ENCODE assay signal across 8 cellular contexts in genomic region chr2:101341901-101342624, GRCh38. TPM values are rescaled to one million over a fixed set of nuclear protein-coding genes. Genes with fewer than 3 reads are reported as not detected.
A peak's percentile ranks its signal among the peaks of the same experiment; 100 is the strongest.
DNase-seq lines count a peak whose midpoint lies in the region; ATAC-seq, FAIRE-seq and TF ChIP-seq lines count a peak whose summit lies in the region.

No MANE protein-coding gene starts in this region.

- no peak overlapping the region for H2AFZ ChIP-seq in OCI-LY7 (ENCODE audit: low read length)

- WGBS in esophagus muscularis mucosa, result 62% methylated on average over 21 of the region's 21 CpGs

- TF ChIP-seq EP300 in esophagus muscularis mucosa (IDR thresholded peaks at IDR 0.05), result no peak

- H3K36me3 Mint-ChIP-seq in CD4-positive, alpha-beta T cell (ENCODE audit: low read depth), result no peaks in the 10 kb centered on the region
- H3K36me3 Mint-ChIP-seq in naive thymus-derived CD4-positive, alpha-beta T cell, result peaks cover 0 to 3% (median 0%) of the 10 kb centered on the region in 5 donors
- no peaks in the 10 kb centered on the region for H3K36me3 Mint-ChIP-seq in stimulated activated naive B cell treated with anti-CD40 and anti-IgM and Interleukin-4, amounts not matched to agents 10 μg/mL and 1 μg/mL and 100 μg/mL, for 72 hours

- no peak overlapping the region for H3K27ac Mint-ChIP-seq in CD4-positive, alpha-beta T cell
- peak overlapping the region in 5 of 9 donors; percentile 9 to 68 (median 31) for H3K27ac Mint-ChIP-seq in naive thymus-derived CD4-positive, alpha-beta T cell
- H3K27ac Mint-ChIP-seq in stimulated activated naive B cell treated with anti-CD40 and anti-IgM and Interleukin-4, amounts not matched to agents 10 μg/mL and 1 μg/mL and 100 μg/mL, for 72 hours, result peak overlapping the region; percentile 32

- H3K27me3 Mint-ChIP-seq in CD4-positive, alpha-beta T cell, result no peaks in the 10 kb centered on the region
- peaks cover 0 to 20% (median 0%) of the 10 kb centered on the region in 5 donors for H3K27me3 Mint-ChIP-seq in naive thymus-derived CD4-positive, alpha-beta T cell
- peaks cover 0 to 3% of the 10 kb centered on the region in 2 donors for H3K27me3 Mint-ChIP-seq in stimulated activated naive B cell treated with anti-CD40 and anti-IgM and Interleukin-4, amounts not matched to agents 10 μg/mL and 1 μg/mL and 100 μg/mL, for 72 hours

- H3K27ac ChIP-seq in CD4-positive, alpha-beta T cell (ENCODE audit: low read depth, low read length), result no peak overlapping the region
- H3K27ac ChIP-seq in OCI-LY7 (ENCODE audit: low read depth, low read length, poor library complexity, severe bottlenecking) (no peak overlapping the region), esophagus muscularis mucosa (replicated peaks in 1 of 4) (no peak overlapping the region)
- no peak overlapping the region for H3K27ac ChIP-seq in naive thymus-derived CD4-positive, alpha-beta T cell (ENCODE audit: low read depth, low read length)

- H3K27me3 ChIP-seq in CD4-positive, alpha-beta T cell (ENCODE audit: control insufficient read depth, insufficient read depth, low read length), result no peaks in the 10 kb centered on the region
- H3K27me3 ChIP-seq in esophagus muscularis mucosa, result no peaks in the 10 kb centered on the region
- H3K27me3 ChIP-seq in naive thymus-derived CD4-positive, alpha-beta T cell (ENCODE audit: control insufficient read depth in 2 of 2, insufficient read depth in 2 of 2, low read length in 2 of 2), result no peaks in the 10 kb centered on the region

- TF ChIP-seq POLR2A in esophagus muscularis mucosa (IDR thresholded peaks at IDR 0.05; ENCODE audit: low read depth), result no peak

- POLR2A ChIA-PET in CD4-positive, alpha-beta T cell (lab: Charles Lee), result interaction anchor here (1.1 to 2.3 kb wide), 9 partner anchors 11 to 487 kb away, joined by 3 to 9 read pairs (median 7); partner anchors contain the start of genes CNOT11 and RNF149
- POLR2A ChIA-PET in OCI-LY7 (lab: Charles Lee), result no interaction called here
- POLR2A ChIA-PET in naive thymus-derived CD4-positive, alpha-beta T cell (lab: Charles Lee), result interaction anchor here (0.6 to 1.9 kb wide), 6 partner anchors 14 to 45 kb away, joined by 3 to 7 read pairs (median 3); partner anchors contain the start of genes CREG2 and RNF149

- CTCF ChIA-PET in CD4-positive, alpha-beta T cell (lab: Charles Lee), result interaction anchor here (0.9 to 2.2 kb wide), 16 partner anchors 8 to 490 kb away, joined by 3 to 31 read pairs (median 4); partner anchors contain the start of gene CREG2
- CTCF ChIA-PET in OCI-LY7 (lab: Charles Lee; ENCODE audit: unreplicated experiment), result interaction anchor here (0.8 kb wide), 1 partner anchor 150 kb away, joined by 3 read pairs; no protein-coding TSS in a partner anchor
- CTCF ChIA-PET in naive thymus-derived CD4-positive, alpha-beta T cell (lab: Charles Lee), result interaction anchor here (0.7 to 3.2 kb wide), 25 partner anchors 9 to 898 kb away, joined by 3 to 49 read pairs (median 4); partner anchors contain the start of gene CREG2

- no peak for FAIRE-seq in HTR-8/SVneo (lab: Jason Lieb, UNC)

- no peaks in the 10 kb centered on the region; the same call in 1 of the 2 replicates for H4K20me1 ChIP-seq in OCI-LY7 (ENCODE audit: insufficient read depth, low read length)

- no peaks in the 10 kb centered on the region for H3K9me2 ChIP-seq in OCI-LY7 (ENCODE audit: insufficient read depth, low read length)

- H3K4me2 ChIP-seq in OCI-LY7 (ENCODE audit: low read length), result no peak overlapping the region

- no peak overlapping the region for H3K4me3 Mint-ChIP-seq in CD4-positive, alpha-beta T cell
- H3K4me3 Mint-ChIP-seq in naive thymus-derived CD4-positive, alpha-beta T cell, result peak overlapping the region in 4 of 10 donors; percentile 10 to 63 (median 18)
- H3K4me3 Mint-ChIP-seq in stimulated activated naive B cell treated with anti-CD40 and anti-IgM and Interleukin-4, amounts not matched to agents 10 μg/mL and 1 μg/mL and 100 μg/mL, for 72 hours, result no peak overlapping the region

- peak; percentile 93 for TF ChIP-seq CTCF in CD4-positive, alpha-beta T cell (IDR thresholded peaks at IDR 0.05)
- peak; percentile 92 for TF ChIP-seq CTCF in OCI-LY7 (conservative IDR thresholded peaks at IDR 0.05; ENCODE audit: low read length)
- peak; percentile 48 to 77 (median 48) for TF ChIP-seq CTCF in esophagus muscularis mucosa (IDR thresholded peaks at IDR 0.05)

- H3K9me3 ChIP-seq in CD4-positive, alpha-beta T cell (ENCODE audit: control insufficient read depth, low read length), result no peaks in the 10 kb centered on the region
- H3K9me3 ChIP-seq in OCI-LY7 (ENCODE audit: low read length), result no peaks in the 10 kb centered on the region
- no peaks in the 10 kb centered on the region for H3K9me3 ChIP-seq in esophagus muscularis mucosa
- H3K9me3 ChIP-seq in naive thymus-derived CD4-positive, alpha-beta T cell (ENCODE audit: control insufficient read depth in 2 of 3, low read length in 3 of 3), result no peaks in the 10 kb centered on the region

- DNase-seq in CD4-positive, alpha-beta T cell, result peak; percentile 53 to 79 (median 64)
- DNase-seq in HTR-8/SVneo (ENCODE audit: insufficient read length, low spot score), result peak; percentile 82
- DNase-seq in OCI-LY7 (ENCODE audit: low spot score), result peak; percentile 57
- peak; percentile 57 for DNase-seq in activated T-cell treated with anti-CD3 and anti-CD28 coated beads for 4 hours
- DNase-seq in esophagus muscularis mucosa (ENCODE audit: extremely low spot score), result no peak
- peak; percentile 32 to 73 (median 51) for DNase-seq in naive thymus-derived CD4-positive, alpha-beta T cell
- peak; percentile 24 for DNase-seq in stimulated activated naive B cell treated with anti-CD40 and anti-IgM and Interleukin-4, amounts not matched to agents 10 μg/mL and 1 μg/mL and 100 μg/mL, for 72 hours
- no peak for DNase-seq in cortex of kidney (lab: John Stamatoyannopoulos, UW)

- no peaks in the 10 kb centered on the region for H3K79me2 ChIP-seq in OCI-LY7 (ENCODE audit: insufficient read depth, low read depth, low read length)

- H3K36me3 ChIP-seq in OCI-LY7 (ENCODE audit: insufficient read depth, low read length), result no peaks in the 10 kb centered on the region
- no peaks in the 10 kb centered on the region for H3K36me3 ChIP-seq in esophagus muscularis mucosa
- H3K36me3 ChIP-seq in naive thymus-derived CD4-positive, alpha-beta T cell (ENCODE audit: control insufficient read depth in 2 of 3, insufficient read depth in 3 of 3, low read length in 3 of 3), result no peaks in the 10 kb centered on the region

- peak; percentile 62 for ATAC-seq in CD4-positive, alpha-beta T cell (ENCODE audit: poor library complexity)
- ATAC-seq in naive thymus-derived CD4-positive, alpha-beta T cell, result peak; percentile 76
- ATAC-seq in stimulated activated naive B cell treated with anti-CD40 and anti-IgM and Interleukin-4, amounts not matched to agents 10 μg/mL and 1 μg/mL and 100 μg/mL, for 72 hours (replicated peaks), result peak; percentile 60 to 66

- H3K9me3 Mint-ChIP-seq in CD4-positive, alpha-beta T cell, result no peaks in the 10 kb centered on the region
- H3K9me3 Mint-ChIP-seq in naive thymus-derived CD4-positive, alpha-beta T cell, result no peaks in the 10 kb centered on the region
- H3K9me3 Mint-ChIP-seq in stimulated activated naive B cell treated with anti-CD40 and anti-IgM and Interleukin-4, amounts not matched to agents 10 μg/mL and 1 μg/mL and 100 μg/mL, for 72 hours, result peaks cover 0 to 1% of the 10 kb centered on the region in 2 donors

- intact Hi-C loops in CD4-positive, alpha-beta T cell (cut with DNase I, micrococcal nuclease), result loop anchor here (2.0 to 5.0 kb wide), 5 partner anchors 35 to 491 kb away; partner anchors contain the start of genes CREG2 (in 2 of the 2) and RNF149 (in 1 of the 2)
- intact Hi-C loops in OCI-LY7 (cut with micrococcal nuclease; ENCODE audit: unreplicated experiment) (loop anchor here (5.0 to 10.0 kb wide), 2 partner anchors 493 to 900 kb away; no protein-coding TSS in a partner anchor), esophagus muscularis mucosa (cut with DNase I) (no loop called here)
- intact Hi-C loops in naive thymus-derived CD4-positive, alpha-beta T cell (cut with micrococcal nuclease), result loop anchor here (1.0 to 10.0 kb wide), 10 partner anchors 14 to 1103 kb away; partner anchors contain the start of genes CREG2 (in 2 of the 2), CNOT11 (in 1 of the 2) and RNF149 (in 1 of the 2)

- no TSS peak for BruUV-seq in OCI-LY7 (replicated peaks; lab: Mats Ljungman, UMichigan)

- no peak overlapping the region for H3K4me3 ChIP-seq in OCI-LY7 (ENCODE audit: low read depth, low read length, poor library complexity, severe bottlenecking)
- no peak overlapping the region for H3K4me3 ChIP-seq in esophagus muscularis mucosa
- no peak overlapping the region for H3K4me3 ChIP-seq in naive thymus-derived CD4-positive, alpha-beta T cell (ENCODE audit: low read length)

- H3K4me1 Mint-ChIP-seq in CD4-positive, alpha-beta T cell (ENCODE audit: low read depth), result peaks cover 43% of the 10 kb centered on the region
- H3K4me1 Mint-ChIP-seq in naive thymus-derived CD4-positive, alpha-beta T cell, result peaks cover 24 to 43% (median 32%) of the 10 kb centered on the region in 7 donors
- H3K4me1 Mint-ChIP-seq in stimulated activated naive B cell treated with anti-CD40 and anti-IgM and Interleukin-4, amounts not matched to agents 10 μg/mL and 1 μg/mL and 100 μg/mL, for 72 hours, result peaks cover 9 to 13% of the 10 kb centered on the region in 2 donors

- H3K4me1 ChIP-seq in OCI-LY7 (ENCODE audit: insufficient read depth, low read length, poor library complexity, severe bottlenecking) (no peaks in the 10 kb centered on the region), esophagus muscularis mucosa (peaks cover 0 to 5% (median 0%) of the 10 kb centered on the region in 4 donors)
- peaks cover 6 to 21% of the 10 kb centered on the region in 2 donors for H3K4me1 ChIP-seq in naive thymus-derived CD4-positive, alpha-beta T cell (ENCODE audit: control insufficient read depth in 2 of 2, insufficient read depth in 2 of 2, low read length in 2 of 2)

RNA-seq across cellular contexts. Expression of gene RNF149, which starts 33.6 kb away (rescaled TPM):
- total RNA-seq in CD4-positive, alpha-beta T cell, result 100 to 1,000 TPM; 139 to 150 TPM
- total RNA-seq in OCI-LY7 (2014; rRNA removed; shearing (Covaris generic)), result 9.0 and 10.3 TPM in 2 replicates
- 16.5 and 17.9 TPM in 2 replicates for total RNA-seq in OCI-LY7 (2022)
- 10 to 100 TPM; 29.5 to 66.6 (median 40.0) TPM for total RNA-seq in esophagus muscularis mucosa
- total RNA-seq in naive thymus-derived CD4-positive, alpha-beta T cell, result 100 to 1,000 TPM in 4 of 5 experiments, 10 to 100 TPM in 1; 88.9 to 159 (median 114) TPM
- polyA plus RNA-seq in naive thymus-derived CD4-positive, alpha-beta T cell, result 10 to 100 TPM; 45.2 to 52.6 TPM

RNA-seq across cellular contexts. Expression of gene CREG2, which starts 45.2 kb away (rescaled TPM):
- total RNA-seq in CD4-positive, alpha-beta T cell, result under 1 TPM in 1 of 2 experiments, not detected in 1; 0.03 TPM
- not detected in 2 replicates for total RNA-seq in OCI-LY7 (2014; rRNA removed; shearing (Covaris generic))
- not detected in 2 replicates for total RNA-seq in OCI-LY7 (2022)
- not detected for total RNA-seq in esophagus muscularis mucosa
- total RNA-seq in naive thymus-derived CD4-positive, alpha-beta T cell, result under 1 TPM in 1 of 5 experiments, not detected in 4; 0.56 TPM
- not detected for polyA plus RNA-seq in naive thymus-derived CD4-positive, alpha-beta T cell

Comparison
In these comparisons a context has a peak if more than half of its experiments do, and no peak if none do; other contexts are left out.
1. DNase-seq: peak in CD4-positive, alpha-beta T cell (10 of 10), HTR-8/SVneo (single experiment), OCI-LY7 (single experiment), activated T-cell treated with anti-CD3 and anti-CD28 coated beads for 4 hours (single experiment), naive thymus-derived CD4-positive, alpha-beta T cell (9 of 9) and stimulated activated naive B cell treated with anti-CD40 and anti-IgM and Interleukin-4, amounts not matched to agents 10 μg/mL and 1 μg/mL and 100 μg/mL, for 72 hours (single experiment); none in esophagus muscularis mucosa (single experiment) and cortex of kidney (single experiment).
2. Peak in every context shown above with its lines, with median percentiles within 50 percentile points of each other: ATAC-seq and CTCF ChIP-seq.